18 cellular contexts compared by ENCODE assay signal in genomic region chr9:123131258-123131657, GRCh38.
DNase-seq lines count a peak whose midpoint lies in the region; ATAC-seq and TF ChIP-seq lines count a peak whose summit lies in the region.
"Had no signal": no experiment of that assay in that cellular context is flagged by ENCODE, and none has a peak within 500 bp of the region (broad histone marks: within the 10 kb centered on the region; RNA-seq: fewer than 3 reads in every experiment).

No MANE protein-coding gene starts in this region.

- ATAC-seq in GM21515 (IDR thresholded peaks at IDR 0.05; ENCODE audit: unreplicated experiment) = no peak
- ATAC-seq: body of pancreas, HCT116, T-cell had no signal

- in situ Hi-C loops in GM13977 (cut with MboI; ENCODE audit: low pct_unique_long_range_greater_than_20kb, low sequenced_read_pairs, unreplicated experiment) = no loop called here

- no peak for TF ChIP-seq CTCF in cardiac fibroblast (IDR thresholded peaks at IDR 0.05; ENCODE audit: low read depth, low read length)
- TF ChIP-seq CTCF in GM13977 (IDR thresholded peaks at IDR 0.05; ENCODE audit: extremely low read depth, insufficient read depth, missing control alignments) = no peak

- peak; percentile 64 for DNase-seq in AG08396 (ENCODE audit: low spot score)
- DNase-seq in HT1080 (ENCODE audit: low read depth) = peak; percentile 60
- DNase-seq in cardiac fibroblast (ENCODE audit: low read depth in 2 of 2) = peak; percentile 59 to 70
- DNase-seq in kidney glomerular epithelial cell (lab: John Stamatoyannopoulos, UW) = peak; percentile 64
- no peak for DNase-seq in stimulated activated naive CD4-positive, alpha-beta T cell (lab: John Stamatoyannopoulos, UW)
- no peak for DNase-seq in GM13977 (ENCODE audit: low spot score)
- DNase-seq in globus pallidus (ENCODE audit: low spot score) = no peak
- DNase-seq: activated CD4-positive, alpha-beta T cell treated with anti-CD3 and anti-CD28 coated beads for 4 hours; BE2C; body of pancreas; GDM1; NCI-H146; NCI-H510A; stimulated activated CD4-positive, alpha-beta T cell treated with anti-CD3 and anti-CD28 coated beads, Interleukin-1b, Interleukin-23, amount 100 ng/mL, for 48 hours; T-cell had no signal

- H3K4me3 ChIP-seq in cardiac fibroblast (replicated peaks in 1 of 2; ENCODE audit: low read depth in 2 of 2, low read length in 2 of 2) = no peak overlapping the region
- H3K4me3 ChIP-seq: body of pancreas, prostate gland had no signal

Comparison
In these comparisons a context has a peak if more than half of its experiments do, and no peak if none do; other contexts are left out.
1. DNase-seq: peak in AG08396 (single experiment), HT1080 (single experiment), cardiac fibroblast (2 of 2) and kidney glomerular epithelial cell (single experiment); none in stimulated activated naive CD4-positive, alpha-beta T cell (0 of 6), GM13977 (single experiment) and globus pallidus (single experiment).